Comparison of ENCODE assay signal across 14 cellular contexts in genomic region chrY:22935977-22936746, GRCh38. TPM values are rescaled to one million over a fixed set of nuclear protein-coding genes. Genes with fewer than 3 reads are reported as not detected.
"Had no signal": no experiment of that assay in that cellular context is flagged by ENCODE, and none has a peak within 500 bp of the region (broad histone marks: within the 10 kb centered on the region; RNA-seq: fewer than 3 reads in every experiment).

No MANE protein-coding gene starts in this region.

RNA-seq across cellular contexts. Expression of gene BPY2, which starts 47.9 kb away (rescaled TPM):
- total RNA-seq: stomach, subcutaneous adipose tissue, temporal lobe, thoracic aorta, thyroid gland, tibial nerve, transverse colon, upper lobe of left lung, upper lobe of right lung, ureter, urinary bladder, uterus, vagina had no signal
- polyA plus RNA-seq: stomach, thymus, urinary bladder had no signal
